8 cellular contexts compared by ENCODE assay signal in genomic region chr15:99733268-99734039, GRCh38. TPM values are rescaled to one million over a fixed set of nuclear protein-coding genes. Genes with fewer than 3 reads are reported as not detected.
DNase-seq lines count a peak whose midpoint lies in the region; ATAC-seq and TF ChIP-seq lines count a peak whose summit lies in the region.

LYSMD4 (minus strand) TSS chr15:99733437; CDS start chr15:99731999, 1,438 bp downstream.

- ATAC-seq in HG02588 (IDR thresholded peaks at IDR 0.05; ENCODE audit: unreplicated experiment) (peak; percentile 99), gastroesophageal sphincter (peak; percentile 98)

- DNase-seq in GM10248 (ENCODE audit: extremely low spot score): peak; percentile 100
- DNase-seq in NB4 (ENCODE audit: low read depth): peak; percentile 98
- DNase-seq in SK-MEL-5 (ENCODE audit: low read depth, low spot score): peak; percentile 92
- peak; percentile 99 for DNase-seq in activated naive CD4-positive, alpha-beta T cell treated with Interleukin-2 at 50 U/mL for 16 hours
- DNase-seq in non-pigmented ciliary epithelial cell (ENCODE audit: low read depth): peak; percentile 55
- DNase-seq in substantia nigra (lab: John Stamatoyannopoulos, UW): peak; percentile 69 to 99 (median 97)

- TF ChIP-seq EP300 in gastroesophageal sphincter (IDR thresholded peaks at IDR 0.05): no peak

- no peaks in the 10 kb centered on the region for H3K9me3 ChIP-seq in gastroesophageal sphincter

- no peaks in the 10 kb centered on the region for H3K27me3 ChIP-seq in gastroesophageal sphincter

- CTCF ChIA-PET in GM10248 (lab: Yijun Ruan, JAX): interaction anchor here (0.8 to 12.2 kb wide), 11 partner anchors 8 to 633 kb away, joined by 3 to 83 read pairs (median 5); no protein-coding TSS in a partner anchor

- H3K4me1 ChIP-seq in gastroesophageal sphincter: peaks cover 0 to 40% (median 12%) of the 10 kb centered on the region in 3 donors

- POLR2A ChIA-PET in GM10248 (lab: Yijun Ruan, JAX): interaction anchor here (0.6 to 1.1 kb wide), 5 partner anchors 17 to 1211 kb away, joined by 3 to 5 read pairs (median 3); partner anchors contain the start of genes LRRC28 and SYNM

- WGBS in gastroesophageal sphincter (ENCODE audit: low coverage in 1 of 2), 2 donors: 52% methylated on average over 4 of the region's 69 CpGs; no CpG with 5 or more reads in 1 of the 2 donors

- TF ChIP-seq POLR2A in NB4 (IDR thresholded peaks at IDR 0.05; ENCODE audit: extremely low read depth, insufficient read length): peak; percentile 80
- peak; percentile 82 for TF ChIP-seq POLR2A in gastroesophageal sphincter (IDR thresholded peaks at IDR 0.05)

- peaks cover 0 to 11% of the 10 kb centered on the region in 2 donors for H3K36me3 ChIP-seq in gastroesophageal sphincter

- no peak for TF ChIP-seq CTCF in GM10248 (IDR thresholded peaks at IDR 0.05; ENCODE audit: control extremely low read depth, extremely low read depth, low read depth, missing control alignments)
- TF ChIP-seq CTCF in NB4 (IDR thresholded peaks at IDR 0.05; ENCODE audit: low read depth, low read length): no peak
- peak in 1 of 4 experiments; percentile 28 for TF ChIP-seq CTCF in gastroesophageal sphincter (IDR thresholded peaks at IDR 0.05)

- in situ Hi-C loops in SK-MEL-5 (cut with HindIII; ENCODE audit: low pct_unique_long_range_greater_than_20kb, low sequenced_read_pairs): no loop called here

- peak within 1 kb of the TSS; percentile 58 for H3K4me3 ChIP-seq in NB4 (ENCODE audit: low read depth, low read length)
- H3K4me3 ChIP-seq in gastroesophageal sphincter: peak within 1 kb of the TSS; percentile 85 to 99

- H3K27ac ChIP-seq in gastroesophageal sphincter: peak within 1 kb of the TSS; percentile 86 to 95 (median 94)
- peak within 1 kb of the TSS; percentile 62 for H3K27ac ChIP-seq in substantia nigra (ENCODE audit: low read depth, low read length, poor library complexity, severe bottlenecking)

RNA-seq across cellular contexts. Expression of gene LYSMD4, which starts in this region (rescaled TPM):
- 5.7 and 7.6 TPM in 2 replicates for total RNA-seq in SK-MEL-5 (2014; rRNA removed; shearing (Covaris generic))
- 4.1 and 6.3 TPM in 2 replicates for polyA plus RNA-seq in SK-MEL-5 (2015; cell fraction: cytosol; rRNA removed)
- 31.7 and 38.8 TPM in 2 replicates for polyA plus RNA-seq in SK-MEL-5 (2015; cell fraction: nucleus; rRNA removed)
- total RNA-seq in gastroesophageal sphincter: 10 to 100 TPM in 3 of 4 donors, 1 to 10 TPM in 1; 7.6 to 18.7 (median 13.6) TPM

Comparison
In these comparisons a context has a peak if more than half of its experiments do, and no peak if none do; other contexts are left out.
1. Peak in every context shown above with its lines: DNase-seq, ATAC-seq, H3K4me3 ChIP-seq and H3K27ac ChIP-seq.